ENCODE assay signal across 14 cellular contexts in genomic region chr3:164479978-164480377, GRCh38.
DNase-seq lines count a peak whose midpoint lies in the region; ATAC-seq, FAIRE-seq and TF ChIP-seq lines count a peak whose summit lies in the region.
"Had no signal": no experiment of that assay in that cellular context is flagged by ENCODE, and none has a peak within 500 bp of the region (broad histone marks: within the 10 kb centered on the region; RNA-seq: fewer than 3 reads in every experiment).

No MANE protein-coding gene starts in this region.

- H3K4me3 ChIP-seq in kidney (ENCODE audit: low read length in 2 of 2) = no peak overlapping the region
- H3K4me3 ChIP-seq: BLaER1 treated with 17β-estradiol and CSF1 and Interleukin-3, amounts not matched to agents 10 nM and 100 nM; GM12878; GM23338 had no signal

- H3K36me3 ChIP-seq in kidney (ENCODE audit: control insufficient read depth in 1 of 2, insufficient read depth in 2 of 2, low read length in 2 of 2) = no peaks in the 10 kb centered on the region
- H3K36me3 ChIP-seq: BLaER1 treated with 17β-estradiol and CSF1 and Interleukin-3, amounts not matched to agents 10 nM and 100 nM had no signal

- H3K27ac ChIP-seq in kidney (ENCODE audit: low read depth in 2 of 2, low read length in 2 of 2) = no peak overlapping the region
- H3K27ac ChIP-seq: BLaER1 treated with 17β-estradiol and CSF1 and Interleukin-3, amounts not matched to agents 10 nM and 100 nM had no signal

- no peaks in the 10 kb centered on the region for H3K4me1 ChIP-seq in kidney (ENCODE audit: control insufficient read depth in 1 of 2, insufficient read depth in 1 of 2, low read depth in 1 of 2, low read length in 2 of 2)
- H3K4me1 ChIP-seq: BLaER1 treated with 17β-estradiol and CSF1 and Interleukin-3, amounts not matched to agents 10 nM and 100 nM had no signal

- TF ChIP-seq CTCF in kidney (IDR thresholded peaks at IDR 0.05; ENCODE audit: borderline replicate concordance, extremely low read depth, insufficient read depth) = no peak
- TF ChIP-seq CTCF in GM20000 (IDR thresholded peaks at IDR 0.05; ENCODE audit: extremely low read depth, missing control alignments) = no peak

- no peak overlapping the region for H3K9ac ChIP-seq in kidney (ENCODE audit: low read length in 2 of 2)
- H3K9ac ChIP-seq: BLaER1 treated with 17β-estradiol and CSF1 and Interleukin-3, amounts not matched to agents 10 nM and 100 nM had no signal

- DNase-seq in NCI-H2029 treated with DMSO at 0.1 percent for 48 hours (lab: John Stamatoyannopoulos, UW) = peak; percentile 25
- no peak for DNase-seq in NCI-H2029 (lab: John Stamatoyannopoulos, UW)
- DNase-seq in NCI-H1105 treated with DMSO at 0.1 percent for 48 hours (lab: John Stamatoyannopoulos, UW) = peak; percentile 94
- peak; percentile 44 for DNase-seq in NCI-H748 treated with DMSO at 0.1 percent for 48 hours (lab: John Stamatoyannopoulos, UW)
- DNase-seq in kidney = no peak
- DNase-seq in GM20000 (ENCODE audit: low spot score) = no peak
- DNase-seq: ACHN; CD4-positive, CD25-positive, alpha-beta regulatory T cell; DMS79; H7 had no signal

- FAIRE-seq in kidney (lab: Jason Lieb, UNC) = peak; percentile 25
- FAIRE-seq: GM12878 had no signal

- intact Hi-C loops in kidney (cut with DNase I) = no loop called here

- ATAC-seq in HG03469 (IDR thresholded peaks at IDR 0.05; ENCODE audit: unreplicated experiment) = no peak
- ATAC-seq: GM12878, GM23338 had no signal

- no peaks in the 10 kb centered on the region for H3K9me3 ChIP-seq in kidney (ENCODE audit: control insufficient read depth in 1 of 2, low read length in 2 of 2)
- H3K9me3 ChIP-seq: BLaER1 treated with 17β-estradiol and CSF1 and Interleukin-3, amounts not matched to agents 10 nM and 100 nM had no signal

Comparison
In these comparisons a context has a peak if more than half of its experiments do, and no peak if none do; other contexts are left out.
1. DNase-seq: peak in NCI-H2029 treated with DMSO at 0.1 percent for 48 hours (single experiment), NCI-H1105 treated with DMSO at 0.1 percent for 48 hours (single experiment) and NCI-H748 treated with DMSO at 0.1 percent for 48 hours (single experiment); none in NCI-H2029 (single experiment), kidney (single experiment) and GM20000 (single experiment).